In the genomic region with DNA sequence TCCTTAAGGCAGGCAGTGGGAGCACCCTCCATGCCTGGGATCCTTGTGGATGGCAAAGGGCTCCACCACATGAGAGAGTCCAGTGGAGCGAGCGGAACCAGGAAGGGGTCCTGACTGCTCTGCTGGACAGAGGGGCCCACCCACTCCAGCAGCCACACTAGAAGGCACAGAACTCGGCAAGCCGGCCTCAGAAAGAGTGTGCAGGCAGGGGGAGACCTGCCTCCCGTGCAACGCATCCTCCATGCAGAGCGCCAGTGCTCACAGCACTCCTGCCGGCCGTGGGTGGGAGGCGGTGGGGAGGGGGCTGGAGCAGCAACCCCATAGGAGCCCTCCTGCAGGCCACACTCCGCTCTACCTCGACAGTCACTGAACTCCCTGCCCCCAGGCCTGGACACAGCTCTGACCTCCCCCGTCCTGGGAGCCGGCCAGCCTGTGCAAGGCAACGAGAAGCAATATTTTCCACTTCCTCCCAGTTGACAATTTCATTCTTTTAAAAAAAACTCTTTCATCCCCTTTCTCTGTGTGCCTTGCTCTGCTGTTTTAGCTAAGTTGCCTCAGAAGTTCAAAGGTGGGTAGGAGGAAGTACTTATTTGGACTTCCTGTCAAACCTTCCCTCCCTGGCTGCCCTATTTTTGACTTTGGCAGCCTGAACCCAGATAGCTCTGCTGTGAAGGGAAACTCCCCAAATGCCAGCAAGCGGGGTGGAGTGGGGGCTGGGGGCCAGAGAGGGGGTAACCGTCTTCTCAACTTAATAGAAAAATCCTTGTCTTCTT, we compare ENCODE assay signal across 1 cellular context.
A peak's percentile ranks its signal among the peaks of the same experiment; 100 is the strongest.
TF ChIP-seq lines count a peak whose summit lies in the region.

No MANE protein-coding gene starts in this region.

TF ChIP-seq in K562, 482 proteins besides CTCF, POLR2A, EP300 and RAD21 (continued from another document):
- TF ChIP-seq ZBTB7A (IDR thresholded peaks at IDR 0.05; ENCODE audit: borderline replicate concordance, control insufficient read depth, low read depth, low read length) (peak; percentile 72; the same call in 1 of the 2 replicates), XRCC3 (IDR thresholded peaks at IDR 0.05) (no peak), NR2C1 (IDR thresholded peaks at IDR 0.05) (peak; percentile 67), NR2C1 (tag; IDR thresholded peaks at IDR 0.05) (peak; percentile 62), ZNF57 (CRISPR knock-in tag; IDR thresholded peaks at IDR 0.05) (no peak), POLR2G (IDR thresholded peaks at IDR 0.05; ENCODE audit: low read depth, low read length) (peak; percentile 61), NR2C2 (CRISPR knock-in tag; IDR thresholded peaks at IDR 0.05) (no peak), NR2C2 (tag; IDR thresholded peaks at IDR 0.05) (peak; percentile 90), GABPA (tag; conservative IDR thresholded peaks at IDR 0.05; ENCODE audit: low read depth) (peak; percentile 49; the same call in 1 of the 2 replicates), HNRNPUL1 (IDR thresholded peaks at IDR 0.05; ENCODE audit: low read length) (no peak), MCM7 (IDR thresholded peaks at IDR 0.05) (no peak), MAZ (CRISPR knock-in tag; conservative IDR thresholded peaks at IDR 0.05 in 1 of 2, IDR thresholded peaks at IDR 0.05 in 1 of 2) (peak; percentile 51 to 73), ZNF175 (CRISPR knock-in tag; IDR thresholded peaks at IDR 0.05; ENCODE audit: low read depth) (0 out of 2 replicates have a peak, but pooled peaks have one; percentile 40)
- TF ChIP-seq, protein P1, sequence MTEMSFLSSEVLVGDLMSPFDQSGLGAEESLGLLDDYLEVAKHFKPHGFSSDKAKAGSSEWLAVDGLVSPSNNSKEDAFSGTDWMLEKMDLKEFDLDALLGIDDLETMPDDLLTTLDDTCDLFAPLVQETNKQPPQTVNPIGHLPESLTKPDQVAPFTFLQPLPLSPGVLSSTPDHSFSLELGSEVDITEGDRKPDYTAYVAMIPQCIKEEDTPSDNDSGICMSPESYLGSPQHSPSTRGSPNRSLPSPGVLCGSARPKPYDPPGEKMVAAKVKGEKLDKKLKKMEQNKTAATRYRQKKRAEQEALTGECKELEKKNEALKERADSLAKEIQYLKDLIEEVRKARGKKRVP (CRISPR knock-in tag; IDR thresholded peaks at IDR 0.05): peak; percentile 50; the same call in 1 of the 2 replicates
